16 cellular contexts compared by ENCODE assay signal in genomic region chr2:109066501-109066900, GRCh38.
DNase-seq lines count a peak whose midpoint lies in the region; ATAC-seq and TF ChIP-seq lines count a peak whose summit lies in the region.
"Had no signal": no experiment of that assay in that cellular context is flagged by ENCODE, and none has a peak within 500 bp of the region (broad histone marks: within the 10 kb centered on the region; RNA-seq: fewer than 3 reads in every experiment).

No MANE protein-coding gene starts in this region.

- H3K36me3 Mint-ChIP-seq in type B pancreatic cell = no peaks in the 10 kb centered on the region

- no peak overlapping the region for H3K27ac Mint-ChIP-seq in type B pancreatic cell

- H3K4me1 Mint-ChIP-seq in type B pancreatic cell (ENCODE audit: unreplicated experiment) = peaks cover 55% of the 10 kb centered on the region

- no peaks in the 10 kb centered on the region for H3K36me3 ChIP-seq in hepatocyte (replicated peaks; ENCODE audit: insufficient read depth, low read depth)

- no peaks in the 10 kb centered on the region for H3K9me2 ChIP-seq in hepatocyte (replicated peaks; ENCODE audit: insufficient read depth)
- H3K9me2 ChIP-seq: SK-N-SH had no signal

- H4K20me1 ChIP-seq in hepatocyte (ENCODE audit: insufficient read depth, poor library complexity, severe bottlenecking) = no peaks in the 10 kb centered on the region

- peaks cover 30% of the 10 kb centered on the region for H3K4me1 ChIP-seq in hepatocyte (ENCODE audit: insufficient read depth)

- DNase-seq in activated CD8-positive, alpha-beta memory T cell treated with anti-CD3 and anti-CD28 coated beads for 24 hours = peak; percentile 44
- no peak for DNase-seq in activated CD8-positive, alpha-beta memory T cell treated with anti-CD3 and anti-CD28 coated beads, Interleukin-2, amount 50 U/mL, for 4 hours
- DNase-seq in NCI-H524 treated with DMSO at 0.1 percent for 48 hours (lab: John Stamatoyannopoulos, UW) (peak; percentile 73), hepatocyte (ENCODE audit: low spot score) (no peak), type B pancreatic cell (ENCODE audit: extremely low spot score, unreplicated experiment) (peak; percentile 39)
- DNase-seq: COR-L47, GM23248, Right ventricle myocardium superior, SK-N-SH had no signal

- no peaks in the 10 kb centered on the region for H3K79me2 ChIP-seq in hepatocyte

- H2AFZ ChIP-seq in hepatocyte = no peak overlapping the region
- H2AFZ ChIP-seq: GM23248 had no signal

- H3K4me3 ChIP-seq in hepatocyte = no peak overlapping the region
- H3K4me3 ChIP-seq: GM23248, K562 had no signal

- peaks cover 5% of the 10 kb centered on the region for H3K9me3 Mint-ChIP-seq in type B pancreatic cell

- H3K27ac ChIP-seq in hepatocyte = peak overlapping the region; percentile 87
- H3K27ac ChIP-seq: C4-2B, GM23248, HL-60 had no signal

- TF ChIP-seq CTCF in hepatocyte (IDR thresholded peaks at IDR 0.05; ENCODE audit: poor library complexity) (no peak), type B pancreatic cell (conservative IDR thresholded peaks at IDR 0.05) (no peak)

- ATAC-seq in HG03108 (IDR thresholded peaks at IDR 0.05; ENCODE audit: unreplicated experiment) (no peak), GM18511 (IDR thresholded peaks at IDR 0.05; ENCODE audit: unreplicated experiment) (no peak), GM18861 (IDR thresholded peaks at IDR 0.05; ENCODE audit: unreplicated experiment) (no peak)
- ATAC-seq: K562, Panc1 had no signal

- no peak overlapping the region for H3K4me2 ChIP-seq in hepatocyte
- H3K4me2 ChIP-seq: SK-N-SH had no signal

- H3K4me3 Mint-ChIP-seq in type B pancreatic cell = no peak overlapping the region

- H3K27me3 Mint-ChIP-seq in type B pancreatic cell = peaks cover 8% of the 10 kb centered on the region

- 94% methylated on average over 7 of the region's 7 CpGs for WGBS in hepatocyte (ENCODE audit: low lambda C conversion rate, missing lambda C conversion rate)

- no peaks in the 10 kb centered on the region for H3K9me3 ChIP-seq in hepatocyte (ENCODE audit: low read depth)
- H3K9me3 ChIP-seq: SK-N-SH had no signal

- no peaks in the 10 kb centered on the region for H3K27me3 ChIP-seq in hepatocyte

Comparison
In these comparisons a context has a peak if more than half of its experiments do, and no peak if none do; other contexts are left out.
1. DNase-seq: peak in activated CD8-positive, alpha-beta memory T cell treated with anti-CD3 and anti-CD28 coated beads for 24 hours (single experiment), NCI-H524 treated with DMSO at 0.1 percent for 48 hours (single experiment) and type B pancreatic cell (single experiment); none in activated CD8-positive, alpha-beta memory T cell treated with anti-CD3 and anti-CD28 coated beads, Interleukin-2, amount 50 U/mL, for 4 hours (single experiment) and hepatocyte (single experiment).